9 cellular contexts compared by ENCODE assay signal in the genomic region with DNA sequence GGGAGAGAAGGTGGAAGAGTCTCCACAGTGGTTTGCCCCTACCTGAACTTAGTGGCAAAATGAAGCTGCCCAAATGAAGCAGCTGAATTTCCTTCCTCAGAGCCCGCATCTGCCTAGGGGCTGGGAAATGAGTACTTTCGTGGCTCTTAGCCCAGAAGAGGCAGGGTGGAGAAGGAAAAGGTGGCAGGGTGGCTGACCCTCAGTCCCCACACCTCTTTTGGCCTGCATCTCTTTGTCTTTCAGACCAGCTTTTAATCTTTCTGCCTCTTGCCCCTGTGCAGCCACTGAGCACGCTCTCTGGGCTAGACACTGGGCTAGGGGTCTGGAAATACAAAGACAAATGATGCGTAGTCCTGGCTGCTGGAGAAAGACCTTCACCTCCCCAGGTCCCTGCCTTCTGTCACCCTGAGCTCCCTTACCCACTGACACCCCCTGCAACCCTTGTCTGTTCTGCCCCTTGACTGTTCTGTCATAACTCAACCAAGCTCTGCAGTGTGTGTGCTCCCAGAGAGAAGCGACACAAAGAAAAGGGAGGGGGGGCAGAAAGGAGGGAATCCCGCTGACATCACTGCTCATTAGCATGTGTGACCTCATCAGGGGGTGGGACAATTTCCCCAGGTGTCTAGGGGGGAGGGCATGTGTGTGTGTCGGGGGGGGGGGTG. TPM values are rescaled to one million over a fixed set of nuclear protein-coding genes. Genes with fewer than 3 reads are reported as not detected.
A peak's percentile ranks its signal among the peaks of the same experiment; 100 is the strongest.
DNase-seq lines count a peak whose midpoint lies in the region; ATAC-seq and TF ChIP-seq lines count a peak whose summit lies in the region.
"Had no signal": no experiment of that assay in that cellular context is flagged by ENCODE, and none has a peak within 500 bp of the region (broad histone marks: within the 10 kb centered on the region; RNA-seq: fewer than 3 reads in every experiment).

No MANE protein-coding gene starts in this region.

- no peaks in the 10 kb centered on the region for H3K27me3 Mint-ChIP-seq in MCF 10A (ENCODE audit: insufficient read depth, unreplicated experiment)

- H3K4me1 Mint-ChIP-seq in MCF 10A (ENCODE audit: insufficient read depth, unreplicated experiment): peaks cover 13% of the 10 kb centered on the region

- no peak overlapping the region for H3K27ac ChIP-seq in lung (ENCODE audit: low read depth in 1 of 2, low read length in 1 of 2)
- H3K27ac ChIP-seq: KMS-11 had no signal

- H3K27ac Mint-ChIP-seq in MCF 10A (ENCODE audit: low read depth, unreplicated experiment): no peak overlapping the region

- H3K4me3 Mint-ChIP-seq in MCF 10A (ENCODE audit: unreplicated experiment): no peak overlapping the region

- CTCF ChIA-PET in MCF 10A (lab: Yijun Ruan, JAX): interaction anchor here (1.0 to 4.1 kb wide), 6 partner anchors 10 to 176 kb away, joined by 3 to 54 read pairs (median 12); a partner anchor contains a TSS

- H3K27me3 ChIP-seq in lung (ENCODE audit: control insufficient read depth, insufficient read depth): no peaks in the 10 kb centered on the region

- H3K36me3 Mint-ChIP-seq in MCF 10A (ENCODE audit: insufficient read depth, unreplicated experiment): peaks cover 16% of the 10 kb centered on the region

- H3K36me3 ChIP-seq in lung (ENCODE audit: control insufficient read depth in 2 of 2, insufficient read depth in 2 of 2, low read length in 2 of 2): peaks cover 7 to 19% of the 10 kb centered on the region in 2 donors

- H3K9me3 ChIP-seq in lung (ENCODE audit: control insufficient read depth in 2 of 2, insufficient read depth in 1 of 2, low read length in 1 of 2): no peaks in the 10 kb centered on the region

- no TSS peak for BruUV-seq in MCF 10A (replicated peaks; lab: Mats Ljungman, UMichigan)

- H3K4me3 ChIP-seq in lung: no peak overlapping the region

- ATAC-seq in lung (ENCODE audit: insufficient read depth, low FRiP score): no peak
- no peak for ATAC-seq in HG02763 (IDR thresholded peaks at IDR 0.05; ENCODE audit: unreplicated experiment)

- peak; percentile 46 for DNase-seq in GM10266 (ENCODE audit: extremely low spot score)
- DNase-seq in NCI-H2171 (lab: John Stamatoyannopoulos, UW): peak; percentile 97
- peak; percentile 39 for DNase-seq in MCF 10A (ENCODE audit: unreplicated experiment)
- DNase-seq in lung (ENCODE audit: low spot score): peak; percentile 48
- DNase-seq in NCI-H1048 (lab: John Stamatoyannopoulos, UW): no peak
- no peak for DNase-seq in mesenteric fat pad (ENCODE audit: low spot score)
- no peak for DNase-seq in superior temporal gyrus (ENCODE audit: extremely low spot score)

- no peak for TF ChIP-seq CTCF in GM10266 (IDR thresholded peaks at IDR 0.05; ENCODE audit: control insufficient read depth, insufficient read depth, low read depth, missing control alignments)
- TF ChIP-seq CTCF in MCF 10A (IDR thresholded peaks at IDR 0.05; ENCODE audit: unreplicated experiment): no peak
- TF ChIP-seq CTCF in lung (IDR thresholded peaks at IDR 0.05; ENCODE audit: control extremely low read depth, extremely low read depth): no peak

- WGBS in lung, 2 donors: 22 to 42% methylated on average over 7 of the region's 7 CpGs

- intact Hi-C loops in MCF 10A (cut with micrococcal nuclease): no loop called here

- H3K9me3 Mint-ChIP-seq in MCF 10A (ENCODE audit: unreplicated experiment): no peaks in the 10 kb centered on the region

- POLR2A ChIA-PET in MCF 10A (lab: Yijun Ruan, JAX): interaction anchor here (0.7 to 10.8 kb wide), 8 partner anchors 8 to 293 kb away, joined by 3 to 116 read pairs (median 6); a partner anchor contains a TSS

- H3K4me1 ChIP-seq in lung (ENCODE audit: control insufficient read depth in 2 of 2, insufficient read depth in 2 of 2, low read length in 2 of 2): peaks cover 0 to 9% of the 10 kb centered on the region in 2 donors

RNA-seq across cellular contexts. Expression of a gene that starts 0.4 kb away (rescaled TPM):
- total RNA-seq in MCF 10A (2022) (0.26 and 0.47 TPM in 2 replicates), lung (under 1 TPM in 1 of 2 donors, not detected in 1; 0.92 TPM), mesenteric fat pad (0.39 TPM)
- under 1 TPM; 0.88 to 0.98 TPM for polyA plus RNA-seq in lung

RNA-seq across cellular contexts. Expression of a gene that starts 11.1 kb away (rescaled TPM):
- total RNA-seq in MCF 10A (2022) (71.0 and 83.1 TPM in 2 replicates), lung (100 to 1,000 TPM in 1 of 2 donors, 10 to 100 TPM in 1; 55.2 to 148 TPM), mesenteric fat pad (113 TPM)
- 100 to 1,000 TPM in 1 of 2 donors, 10 to 100 TPM in 1; 25.7 to 133 TPM for polyA plus RNA-seq in lung

RNA-seq across cellular contexts. Expression of a gene that starts 36.3 kb away (rescaled TPM):
- total RNA-seq in MCF 10A (2022) (57.6 and 60.6 TPM in 2 replicates), lung (100 to 1,000 TPM in 1 of 2 donors, 10 to 100 TPM in 1; 85.3 to 104 TPM), mesenteric fat pad (53.8 TPM)
- 10 to 100 TPM; 27.7 to 58.1 TPM for polyA plus RNA-seq in lung

RNA-seq across cellular contexts. Expression of a gene that starts 46.3 kb away (rescaled TPM):
- total RNA-seq in MCF 10A (2022): 71.5 and 78.6 TPM in 2 replicates
- total RNA-seq in lung: 100 to 1,000 TPM; 121 to 162 TPM
- polyA plus RNA-seq in lung: 100 to 1,000 TPM; 125 to 144 TPM
- 273 TPM for total RNA-seq in mesenteric fat pad

RNA-seq across cellular contexts. Expression of a gene that starts 46.5 kb away (rescaled TPM):
- total RNA-seq in MCF 10A (2022) (175 and 201 TPM in 2 replicates), lung (10 to 100 TPM; 45.6 to 54.7 TPM), mesenteric fat pad (54.8 TPM)
- polyA plus RNA-seq in lung: 10 to 100 TPM; 19.2 to 56.5 TPM

Comparison
In these comparisons a context has a peak if more than half of its experiments do, and no peak if none do; other contexts are left out.
1. DNase-seq: peak in GM10266 (single experiment), NCI-H2171 (single experiment), MCF 10A (single experiment) and lung (single experiment); none in NCI-H1048 (single experiment), mesenteric fat pad (single experiment) and superior temporal gyrus (single experiment).